1 cellular context compared by ENCODE assay signal in the genomic region with DNA sequence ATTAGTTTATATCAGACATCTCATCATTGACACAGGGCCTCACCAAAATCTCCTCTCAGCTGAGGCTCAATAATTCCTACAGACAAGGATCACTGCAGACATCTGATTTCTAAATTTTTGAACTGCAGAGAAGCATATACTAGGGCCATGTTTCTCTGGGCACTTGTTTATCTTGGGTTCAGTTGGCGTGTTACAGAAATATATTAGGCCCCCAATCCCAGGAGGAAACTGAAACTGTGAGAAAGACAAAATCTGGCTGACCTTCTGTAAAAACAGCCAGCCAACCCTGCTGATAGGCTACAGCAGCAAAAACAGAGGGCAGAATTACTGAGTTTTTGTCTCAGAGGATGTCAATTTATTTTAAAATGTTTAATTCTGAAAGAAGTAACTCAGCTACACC.
TF ChIP-seq lines count a peak whose summit lies in the region.

No MANE protein-coding gene starts in this region.

TF ChIP-seq in HepG2, 621 proteins besides CTCF, POLR2A, EP300 and RAD21 (continued from another document):
- TF ChIP-seq, protein P1, sequence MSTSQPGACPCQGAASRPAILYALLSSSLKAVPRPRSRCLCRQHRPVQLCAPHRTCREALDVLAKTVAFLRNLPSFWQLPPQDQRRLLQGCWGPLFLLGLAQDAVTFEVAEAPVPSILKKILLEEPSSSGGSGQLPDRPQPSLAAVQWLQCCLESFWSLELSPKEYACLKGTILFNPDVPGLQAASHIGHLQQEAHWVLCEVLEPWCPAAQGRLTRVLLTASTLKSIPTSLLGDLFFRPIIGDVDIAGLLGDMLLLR (CRISPR knock-in tag; IDR thresholded peaks at IDR 0.05) = no peak
- no peak for TF ChIP-seq ZNF530 (CRISPR knock-in tag; IDR thresholded peaks at IDR 0.05; ENCODE audit: low read depth)
- TF ChIP-seq NONO (IDR thresholded peaks at IDR 0.05) = no peak
- no peak for TF ChIP-seq NONO (CRISPR knock-in tag; conservative IDR thresholded peaks at IDR 0.05)
- TF ChIP-seq TARDBP (CRISPR knock-in tag; IDR thresholded peaks at IDR 0.05) = no peak
- TF ChIP-seq, protein P2, sequence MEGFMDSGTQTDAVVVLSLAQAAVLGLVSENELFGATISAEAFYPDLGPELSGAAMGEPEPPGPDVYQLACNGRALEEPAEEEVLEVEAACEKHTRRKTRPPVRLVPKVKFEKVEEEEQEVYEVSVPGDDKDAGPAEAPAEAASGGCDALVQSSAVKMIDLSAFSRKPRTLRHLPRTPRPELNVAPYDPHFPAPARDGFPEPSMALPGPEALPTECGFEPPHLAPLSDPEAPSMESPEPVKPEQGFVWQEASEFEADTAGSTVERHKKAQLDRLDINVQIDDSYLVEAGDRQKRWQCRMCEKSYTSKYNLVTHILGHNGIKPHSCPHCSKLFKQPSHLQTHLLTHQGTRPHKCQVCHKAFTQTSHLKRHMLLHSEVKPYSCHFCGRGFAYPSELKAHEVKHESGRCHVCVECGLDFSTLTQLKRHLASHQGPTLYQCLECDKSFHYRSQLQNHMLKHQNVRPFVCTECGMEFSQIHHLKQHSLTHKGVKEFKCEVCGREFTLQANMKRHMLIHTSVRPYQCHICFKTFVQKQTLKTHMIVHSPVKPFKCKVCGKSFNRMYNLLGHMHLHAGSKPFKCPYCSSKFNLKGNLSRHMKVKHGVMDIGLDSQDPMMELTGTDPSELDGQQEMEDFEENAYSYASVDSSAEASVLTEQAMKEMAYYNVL (CRISPR knock-in tag; IDR thresholded peaks at IDR 0.05; ENCODE audit: borderline replicate concordance) = no peak
- TF ChIP-seq BHLHE40 (IDR thresholded peaks at IDR 0.05; ENCODE audit: low read length) = no peak
- TF ChIP-seq FLYWCH1 (CRISPR knock-in tag; IDR thresholded peaks at IDR 0.05) = no peak
